In genomic region chr2:6773007-6773693, GRCh38 we compare ENCODE assay signal across 8 cellular contexts.
DNase-seq lines count a peak whose midpoint lies in the region; ATAC-seq and TF ChIP-seq lines count a peak whose summit lies in the region.

No MANE protein-coding gene starts in this region.

- H3K27me3 ChIP-seq in brain microvascular endothelial cell (replicated peaks), result no peaks in the 10 kb centered on the region
- peaks cover 5% of the 10 kb centered on the region for H3K27me3 ChIP-seq in kidney epithelial cell (ENCODE audit: control insufficient read depth, insufficient read depth, low read length)

- H3K27ac ChIP-seq in brain microvascular endothelial cell, result no peak overlapping the region

- DNase-seq in A172 (ENCODE audit: low spot score), result peak; percentile 49
- peak; percentile 90 for DNase-seq in NCI-H146 (lab: John Stamatoyannopoulos, UW)
- DNase-seq in UCSD-AML1 (lab: John Stamatoyannopoulos, UW; ENCODE audit: unreplicated experiment), result peak; percentile 63
- peak; percentile 42 for DNase-seq in brain microvascular endothelial cell
- DNase-seq in kidney epithelial cell (ENCODE audit: low read depth), result no peak
- DNase-seq in stimulated activated CD4-positive, alpha-beta T cell treated with anti-CD3 and anti-CD28 coated beads, Interleukin-4, amount 100 ng/mL, for 1 hour, result peak; percentile 77

- in situ Hi-C loops in brain microvascular endothelial cell (cut with HindIII; ENCODE audit: low pct_ligation_motif_present, low sequenced_read_pairs), result no loop called here

- H3K4me3 ChIP-seq in brain microvascular endothelial cell (ENCODE audit: low read depth, low read length) (peak overlapping the region; percentile 51), kidney epithelial cell (ENCODE audit: low read depth, low read length) (peak overlapping the region; percentile 27)

- H3K36me3 ChIP-seq in brain microvascular endothelial cell (replicated peaks), result no peaks in the 10 kb centered on the region
- no peaks in the 10 kb centered on the region for H3K36me3 ChIP-seq in kidney epithelial cell (ENCODE audit: control insufficient read depth, insufficient read depth, low read length)

- ATAC-seq in GM18499 (IDR thresholded peaks at IDR 0.05; ENCODE audit: insufficient read depth, unreplicated experiment), result peak; percentile 73
- ATAC-seq in HG02884 (IDR thresholded peaks at IDR 0.05; ENCODE audit: unreplicated experiment), result peak; percentile 92

- TF ChIP-seq CTCF in brain microvascular endothelial cell (IDR thresholded peaks at IDR 0.05; ENCODE audit: low read depth, low read length, missing control alignments) (peak; percentile 97), kidney epithelial cell (IDR thresholded peaks at IDR 0.05; ENCODE audit: insufficient read depth, low read length, poor library complexity, severe bottlenecking) (peak; percentile 96)
